In genomic region chr21:35198004-35198403, GRCh38 we compare ENCODE assay signal across 12 cellular contexts.
DNase-seq lines count a peak whose midpoint lies in the region; ATAC-seq, FAIRE-seq and TF ChIP-seq lines count a peak whose summit lies in the region.
"Had no signal": no experiment of that assay in that cellular context is flagged by ENCODE, and none has a peak within 500 bp of the region (broad histone marks: within the 10 kb centered on the region; RNA-seq: fewer than 3 reads in every experiment).

No MANE protein-coding gene starts in this region.

- peaks cover 0 to 13% of the 10 kb centered on the region in 2 donors for H3K4me1 Mint-ChIP-seq in natural killer cell
- H3K4me1 Mint-ChIP-seq: CD4-positive, CD25-positive, alpha-beta regulatory T cell had no signal

- H3K9ac ChIP-seq in K562 (ENCODE audit: insufficient read depth in 1 of 2, low read depth in 2 of 2, low read length in 2 of 2) (no peak overlapping the region), keratinocyte (ENCODE audit: control insufficient read depth, extremely low read depth, insufficient read depth, low read length) (peak overlapping the region; percentile 34)

- CTCF ChIA-PET in HEK293 (lab: Yijun Ruan, JAX), result interaction anchor here (1.1 to 1.2 kb wide), 2 partner anchors 452 to 736 kb away, joined by 3 to 4 read pairs; no protein-coding TSS in a partner anchor
- CTCF ChIA-PET in K562 (lab: Yijun Ruan, JAX; ENCODE audit: low intra/inter-chr PET ratio), result no interaction called here

- H3K79me2 ChIP-seq in K562 (ENCODE audit: control insufficient read depth, insufficient read depth, low read length), result no peaks in the 10 kb centered on the region
- H3K79me2 ChIP-seq in keratinocyte (ENCODE audit: control insufficient read depth, insufficient read depth, low read length), result no peaks in the 10 kb centered on the region

- H3K4me3 Mint-ChIP-seq in natural killer cell, result no peak overlapping the region
- H3K4me3 Mint-ChIP-seq: activated naive CD4-positive, alpha-beta T cell treated with anti-CD3 and anti-CD28 coated beads, Interleukin-2, amount 10 ng/mL, durations not matched to agents 7 days and 5 days; CD4-positive, CD25-positive, alpha-beta regulatory T cell had no signal

- H4K20me1 ChIP-seq in K562 (replicated peaks; ENCODE audit: control insufficient read depth, insufficient read depth, low read length), result no peaks in the 10 kb centered on the region
- H4K20me1 ChIP-seq in keratinocyte (ENCODE audit: control insufficient read depth, extremely low read depth, insufficient read depth, low read length), result no peaks in the 10 kb centered on the region

- TF ChIP-seq EP300 in K562 (IDR thresholded peaks at IDR 0.05; ENCODE audit: low read length), result no peak

- DNase-seq in A172 (ENCODE audit: low spot score), result peak; percentile 97
- DNase-seq in K562 (ENCODE audit: extremely low read depth in 1 of 4, low spot score in 3 of 4), result no peak
- peak; percentile 94 for DNase-seq in keratinocyte (ENCODE audit: low read depth, low spot score)
- no peak for DNase-seq in natural killer cell
- DNase-seq in ureter (ENCODE audit: low spot score), result no peak
- no peak for DNase-seq in dorsolateral prefrontal cortex
- DNase-seq: activated naive CD4-positive, alpha-beta T cell treated with anti-CD3 and anti-CD28 coated beads, Interleukin-2, amount 10 ng/mL, durations not matched to agents 7 days and 5 days; CD4-positive, CD25-positive, alpha-beta regulatory T cell; H7; head of caudate nucleus had no signal

- FAIRE-seq in K562 (lab: Jason Lieb, UNC), result no peak
- peak; percentile 96 for FAIRE-seq in keratinocyte (lab: Jason Lieb, UNC)

- no TSS peak for BruUV-seq in K562 (replicated peaks; lab: Mats Ljungman, UMichigan)

- H3K9me3 Mint-ChIP-seq in natural killer cell, result peaks cover 0 to 2% of the 10 kb centered on the region in 2 donors
- H3K9me3 Mint-ChIP-seq: activated naive CD4-positive, alpha-beta T cell treated with anti-CD3 and anti-CD28 coated beads, Interleukin-2, amount 10 ng/mL, durations not matched to agents 7 days and 5 days had no signal

- H3K4me3 ChIP-seq in HEK293 (ENCODE audit: low read depth, low read length) (no peak overlapping the region), K562 (no peak overlapping the region), keratinocyte (ENCODE audit: control insufficient read depth in 2 of 3, extremely low read depth in 1 of 3, insufficient read depth in 2 of 3, low read depth in 1 of 3, low read length in 3 of 3) (no peak overlapping the region), dorsolateral prefrontal cortex (no peak overlapping the region)

- no peak overlapping the region for H3K4me2 ChIP-seq in K562 (ENCODE audit: insufficient read depth, low read length)
- H3K4me2 ChIP-seq in keratinocyte (ENCODE audit: control insufficient read depth, extremely low read depth, insufficient read depth, low read depth, low read length), result peak overlapping the region; percentile 46

- H3K27me3 ChIP-seq in K562 (ENCODE audit: control insufficient read depth in 2 of 2, insufficient read depth in 2 of 2, low read length in 2 of 2), result no peaks in the 10 kb centered on the region
- no peaks in the 10 kb centered on the region for H3K27me3 ChIP-seq in keratinocyte (ENCODE audit: control insufficient read depth, extremely low read depth, insufficient read depth, low read length)
- peaks cover 0 to 29% (median 3%) of the 10 kb centered on the region in 45 donors for H3K27me3 ChIP-seq in dorsolateral prefrontal cortex

- H3K9me3 ChIP-seq in HEK293 (ENCODE audit: control insufficient read depth, insufficient read depth, low read depth, low read length), result no peaks in the 10 kb centered on the region
- H3K9me3 ChIP-seq in K562 (replicated peaks; ENCODE audit: control insufficient read depth, insufficient read depth, low read depth, low read length), result no peaks in the 10 kb centered on the region
- peaks cover 13% of the 10 kb centered on the region for H3K9me3 ChIP-seq in keratinocyte (ENCODE audit: control insufficient read depth, low read depth, low read length)

- WGBS in K562 (ENCODE audit: insufficient coverage, low coverage, missing lambda C conversion rate), result 27% methylated on average over 3 of the region's 3 CpGs

- no peak for TF ChIP-seq POLR2A in K562 (conservative IDR thresholded peaks at IDR 0.05)

- ATAC-seq in K562, result no peak
- no peak for ATAC-seq in natural killer cell
- no peak for ATAC-seq in GM18867 (IDR thresholded peaks at IDR 0.05; ENCODE audit: unreplicated experiment)

- H3K4me1 ChIP-seq in HEK293 (ENCODE audit: control insufficient read depth, insufficient read depth, low read length) (no peaks in the 10 kb centered on the region), K562 (replicated peaks in 1 of 2; ENCODE audit: control insufficient read depth in 2 of 2, insufficient read depth in 2 of 2, low read length in 2 of 2) (peaks cover 1 to 18% of the 10 kb centered on the region in 2 experiments; a peak in 4 of 5 replicates), keratinocyte (ENCODE audit: control insufficient read depth, extremely low read depth, insufficient read depth, low read length) (peaks cover 36% of the 10 kb centered on the region)

- POLR2A ChIA-PET in HEK293 (lab: Yijun Ruan, JAX) (no interaction called here), K562 (lab: Yijun Ruan, JAX) (interaction anchor here (0.7 to 0.9 kb wide), 2 partner anchors 311 to 1007 kb away, joined by 3 read pairs; no protein-coding TSS in a partner anchor)

- no peak overlapping the region for H3K27ac Mint-ChIP-seq in natural killer cell
- H3K27ac Mint-ChIP-seq: activated naive CD4-positive, alpha-beta T cell treated with anti-CD3 and anti-CD28 coated beads, Interleukin-2, amount 10 ng/mL, durations not matched to agents 7 days and 5 days; CD4-positive, CD25-positive, alpha-beta regulatory T cell had no signal

- TF ChIP-seq RAD21 in K562 (CRISPR knock-in tag; conservative IDR thresholded peaks at IDR 0.05 in 1 of 2, IDR thresholded peaks at IDR 0.05 in 1 of 2), result no peak

- intact Hi-C loops in K562 (cut with micrococcal nuclease), result no loop called here
- intact Hi-C loops in natural killer cell (cut with micrococcal nuclease), result no loop called here
- intact Hi-C loops in dorsolateral prefrontal cortex (cut with DNase I), result no loop called here

- H3K36me3 ChIP-seq in HEK293 (ENCODE audit: control insufficient read depth in 2 of 2, insufficient read depth in 1 of 2, low read length in 2 of 2) (no peaks in the 10 kb centered on the region), K562 (ENCODE audit: control insufficient read depth, insufficient read depth, low read length) (no peaks in the 10 kb centered on the region; the same call in 2 of the 3 replicates), keratinocyte (ENCODE audit: control insufficient read depth in 2 of 2, extremely low read depth in 1 of 2, insufficient read depth in 2 of 2, low read length in 2 of 2) (no peaks in the 10 kb centered on the region)

- dilution Hi-C loops in keratinocyte (cut with MboI; ENCODE audit: extremely low pct_ligation_motif_present, low sequenced_read_pairs), result no loop called here

- peaks cover 14 to 29% of the 10 kb centered on the region in 2 donors for H3K27me3 Mint-ChIP-seq in natural killer cell (ENCODE audit: low read depth in 2 of 2)

- in situ Hi-C loops in K562 (cut with MboI), result no loop called here

- H3K36me3 Mint-ChIP-seq in natural killer cell, result no peaks in the 10 kb centered on the region
- H3K36me3 Mint-ChIP-seq: activated naive CD4-positive, alpha-beta T cell treated with anti-CD3 and anti-CD28 coated beads, Interleukin-2, amount 10 ng/mL, durations not matched to agents 7 days and 5 days; CD4-positive, CD25-positive, alpha-beta regulatory T cell had no signal

- H3K27ac ChIP-seq in HEK293 (ENCODE audit: extremely low read depth, low read depth, low read length) (no peak overlapping the region), K562 (ENCODE audit: extremely low read depth, low read depth, low read length) (no peak overlapping the region), keratinocyte (ENCODE audit: control insufficient read depth, insufficient read depth, low read length) (peak overlapping the region; percentile 83), dorsolateral prefrontal cortex (no peak overlapping the region)

- TF ChIP-seq CTCF in HEK293 (tag by site-specific recombination; IDR thresholded peaks at IDR 0.05) (no peak), K562 (IDR thresholded peaks at IDR 0.05 in 2 of 3, conservative IDR thresholded peaks at IDR 0.05 in 1 of 3; ENCODE audit: insufficient read depth in 2 of 3, low read depth in 1 of 3, low read length in 3 of 3) (no peak), keratinocyte (optimal IDR thresholded peaks at IDR 0.05 in 1 of 3, IDR thresholded peaks at IDR 0.05 in 1 of 3, conservative IDR thresholded peaks at IDR 0.05 in 1 of 3; ENCODE audit: extremely low read depth in 1 of 3, insufficient read depth in 2 of 3, low read length in 3 of 3) (no peak), natural killer cell (IDR thresholded peaks at IDR 0.05) (no peak), dorsolateral prefrontal cortex (IDR thresholded peaks at IDR 0.05 in 54 of 56, conservative IDR thresholded peaks at IDR 0.05 in 2 of 56; ENCODE audit: low read depth in 1 of 56, partially characterized antibody in 56 of 56) (no peak)

- no peaks in the 10 kb centered on the region for H3K9me1 ChIP-seq in K562 (ENCODE audit: control insufficient read depth, insufficient read depth, low read length)
- H3K9me1 ChIP-seq in keratinocyte (ENCODE audit: control insufficient read depth, extremely low read depth, insufficient read depth, low read length), result no peaks in the 10 kb centered on the region

- H2AFZ ChIP-seq in K562 (ENCODE audit: low read depth, low read length), result peak overlapping the region; percentile 11; the same call in 1 of the 2 replicates
- no peak overlapping the region for H2AFZ ChIP-seq in keratinocyte (ENCODE audit: control insufficient read depth, low read length)

TF ChIP-seq in HEK293, 187 proteins besides CTCF, POLR2A, EP300 and RAD21 (continues in another document):
- TF ChIP-seq ZXDB (tag by site-specific recombination; IDR thresholded peaks at IDR 0.05) (no peak), SCRT2 (tag by site-specific recombination; IDR thresholded peaks at IDR 0.05) (peak; percentile 70; the same call in 1 of the 2 replicates), ZNF76 (tag by site-specific recombination; IDR thresholded peaks at IDR 0.05; ENCODE audit: borderline replicate concordance, low read depth) (no peak), ZNF776 (tag by site-specific recombination; IDR thresholded peaks at IDR 0.05; ENCODE audit: borderline replicate concordance) (no peak)

TF ChIP-seq in K562, 482 proteins besides CTCF, POLR2A, EP300 and RAD21 (continues in another document):
- TF ChIP-seq SREBF1 (IDR thresholded peaks at IDR 0.05; ENCODE audit: borderline replicate concordance, low read depth, low read length) (no peak), JUND (IDR thresholded peaks at IDR 0.05; ENCODE audit: borderline replicate concordance, low read depth, low read length) (no peak), JUND (tag; IDR thresholded peaks at IDR 0.05; ENCODE audit: borderline replicate concordance, low read depth, low read length) (0 out of 3 replicates have a peak, but pooled peaks have one; percentile 20), NFE2 (IDR thresholded peaks at IDR 0.05; ENCODE audit: low read depth) (peak; percentile 32; the same call in 1 of the 2 replicates), MEF2A (IDR thresholded peaks at IDR 0.05; ENCODE audit: control insufficient read depth, low read depth, low read length) (peak; percentile 4; the same call in 1 of the 2 replicates)

Comparison
In these comparisons a context has a peak if more than half of its experiments do, and no peak if none do; other contexts are left out.
1. DNase-seq: peak in A172 (single experiment) and keratinocyte (single experiment); none in K562 (0 of 4), natural killer cell (single experiment), ureter (single experiment) and dorsolateral prefrontal cortex (0 of 10).